ENCODE assay signal across 8 cellular contexts in genomic region chr11:66641834-66642233, GRCh38. TPM values are rescaled to one million over a fixed set of nuclear protein-coding genes. Genes with fewer than 3 reads are reported as not detected.
DNase-seq lines count a peak whose midpoint lies in the region; ATAC-seq and TF ChIP-seq lines count a peak whose summit lies in the region.

No MANE protein-coding gene starts in this region.

- H3K9ac ChIP-seq in OCI-LY1 (ENCODE audit: low read length) (no peak overlapping the region; the same call in 1 of the 2 replicates), endodermal cell (ENCODE audit: extremely low read depth, low read length, poor library complexity, severe bottlenecking) (peak overlapping the region; percentile 34)

- H3K9me3 ChIP-seq in OCI-LY1 (ENCODE audit: low read length), result no peaks in the 10 kb centered on the region
- H3K9me3 ChIP-seq in endodermal cell (ENCODE audit: control insufficient read depth, low read length), result no peaks in the 10 kb centered on the region
- H3K9me3 ChIP-seq in psoas muscle, result no peaks in the 10 kb centered on the region

- no peaks in the 10 kb centered on the region for H3K9me3 Mint-ChIP-seq in endodermal cell

- peaks cover 77% of the 10 kb centered on the region for H3K4me1 Mint-ChIP-seq in endodermal cell

- no peaks in the 10 kb centered on the region for H3K27me3 Mint-ChIP-seq in endodermal cell (ENCODE audit: insufficient read depth)

- H3K27ac ChIP-seq in OCI-LY1 (ENCODE audit: low read depth, low read length, poor library complexity, severe bottlenecking), result no peak overlapping the region
- H3K27ac ChIP-seq in endodermal cell (ENCODE audit: low read depth, low read length), result no peak overlapping the region
- H3K27ac ChIP-seq in psoas muscle, result peak overlapping the region; percentile 48

- no peak overlapping the region for H2AFZ ChIP-seq in OCI-LY1 (ENCODE audit: low read length)

- intact Hi-C loops in psoas muscle (cut with DNase I), result loop anchor here (1.0 to 5.0 kb wide), 2 partner anchors 11 to 35 kb away; partner anchors contain the start of gene RBM4B (in 2 of the 2)

- 84% methylated on average over 3 of the region's 3 CpGs; no CpG with 5 or more reads in 1 of the 2 experiments for WGBS in endodermal cell (ENCODE audit: insufficient coverage in 1 of 2, insufficient read length in 1 of 2), 2 experiments
- 16 to 25% (median 18%) methylated on average over 3 of the region's 3 CpGs for WGBS in psoas muscle, 3 donors

- peaks cover 8% of the 10 kb centered on the region for H3F3A ChIP-seq in OCI-LY1 (ENCODE audit: insufficient read depth, low read length)

- H3K4me3 ChIP-seq in OCI-LY1 (ENCODE audit: low read depth, low read length, poor library complexity, severe bottlenecking), result peak overlapping the region; percentile 96
- H3K4me3 ChIP-seq in endodermal cell (ENCODE audit: low read length), result peak overlapping the region; percentile 100
- H3K4me3 ChIP-seq in psoas muscle, result peak overlapping the region; percentile 87

- H3K36me3 Mint-ChIP-seq in endodermal cell (ENCODE audit: low read depth), result peaks cover 78% of the 10 kb centered on the region

- no peak overlapping the region for H3K27ac Mint-ChIP-seq in endodermal cell

- H3K27me3 ChIP-seq in OCI-LY1 (ENCODE audit: insufficient read depth, low read length) (no peaks in the 10 kb centered on the region), endodermal cell (ENCODE audit: control insufficient read depth, insufficient read depth, low read length, poor library complexity, severe bottlenecking) (no peaks in the 10 kb centered on the region), psoas muscle (ENCODE audit: insufficient read depth in 3 of 3, low read length in 2 of 3) (no peaks in the 10 kb centered on the region)

- DNase-seq in EL, result peak; percentile 44
- DNase-seq in endodermal cell, result no peak
- no peak for DNase-seq in psoas muscle
- no peak for DNase-seq in NCI-H526 treated with DMSO at 0.1 percent for 48 hours (lab: John Stamatoyannopoulos, UW)
- no peak for DNase-seq in NCI-H345 treated with DMSO at 0.1 percent for 48 hours (lab: John Stamatoyannopoulos, UW; ENCODE audit: unreplicated experiment)

- TF ChIP-seq CTCF in OCI-LY1 (IDR thresholded peaks at IDR 0.05; ENCODE audit: low read length) (no peak), endodermal cell (conservative IDR thresholded peaks at IDR 0.05) (no peak), psoas muscle (IDR thresholded peaks at IDR 0.05) (no peak)

- H3K79me2 ChIP-seq in OCI-LY1 (ENCODE audit: insufficient read depth, low read length), result peaks cover 86% of the 10 kb centered on the region

- H3K36me3 ChIP-seq in OCI-LY1 (ENCODE audit: insufficient read depth, low read length), result peaks cover 85% of the 10 kb centered on the region
- peaks cover 77% of the 10 kb centered on the region for H3K36me3 ChIP-seq in endodermal cell (ENCODE audit: control insufficient read depth, insufficient read depth, low read length)
- peaks cover 23 to 71% of the 10 kb centered on the region in 2 donors for H3K36me3 ChIP-seq in psoas muscle (ENCODE audit: insufficient read depth in 1 of 2, low read depth in 1 of 2)

- H3K9me2 ChIP-seq in OCI-LY1 (ENCODE audit: low read depth, low read length), result no peaks in the 10 kb centered on the region

- no peak for ATAC-seq in psoas muscle
- no peak for ATAC-seq in GM18907 (IDR thresholded peaks at IDR 0.05; ENCODE audit: unreplicated experiment)
- no peak for ATAC-seq in HG03460 (IDR thresholded peaks at IDR 0.05; ENCODE audit: unreplicated experiment)

- H3K4me2 ChIP-seq in OCI-LY1 (ENCODE audit: low read length), result peak overlapping the region; percentile 100

- H3K4me1 ChIP-seq in OCI-LY1 (ENCODE audit: insufficient read depth, low read length, severe bottlenecking) (peaks cover 51% of the 10 kb centered on the region), endodermal cell (ENCODE audit: control insufficient read depth, insufficient read depth, low read length) (peaks cover 9% of the 10 kb centered on the region), psoas muscle (peaks cover 74% of the 10 kb centered on the region)

- H4K20me1 ChIP-seq in OCI-LY1 (ENCODE audit: insufficient read depth, low read length), result peaks cover 5% of the 10 kb centered on the region; the same call in 1 of the 2 replicates

- H3K4me3 Mint-ChIP-seq in endodermal cell, result peak overlapping the region; percentile 99

RNA-seq across cellular contexts. Expression of gene RBM4, which starts 3.3 kb away (rescaled TPM):
- total RNA-seq in endodermal cell (100 to 1,000 TPM; 151 to 191 TPM), psoas muscle (10 to 100 TPM; 54.5 to 80.8 (median 66.8) TPM)
- 176 TPM for polyA plus RNA-seq in endodermal cell (2013, experiment 1 of 2)
- polyA plus RNA-seq in endodermal cell (2013, experiment 2 of 2), result 157 TPM
- 10 to 100 TPM; 54.8 to 67.4 (median 57.9) TPM for polyA plus RNA-seq in psoas muscle

RNA-seq across cellular contexts. Expression of gene RBM14, which starts 25.4 kb away (rescaled TPM):
- total RNA-seq in endodermal cell, result 100 to 1,000 TPM in 1 of 2 donors, 10 to 100 TPM in 1; 90.0 to 110 TPM
- polyA plus RNA-seq in endodermal cell (2013, experiment 1 of 2), result 49.3 TPM
- 38.8 TPM for polyA plus RNA-seq in endodermal cell (2013, experiment 2 of 2)
- 10 to 100 TPM; 21.1 to 39.3 (median 34.0) TPM for total RNA-seq in psoas muscle
- polyA plus RNA-seq in psoas muscle, result 10 to 100 TPM; 15.0 to 22.6 (median 17.6) TPM

RNA-seq across cellular contexts. Expression of gene RBM4B, which starts 35.9 kb away (rescaled TPM):
- 10 to 100 TPM; 23.3 to 28.5 TPM for total RNA-seq in endodermal cell
- polyA plus RNA-seq in endodermal cell (2013, experiment 1 of 2), result 48.4 TPM
- 41.6 TPM for polyA plus RNA-seq in endodermal cell (2013, experiment 2 of 2)
- total RNA-seq in psoas muscle, result 10 to 100 TPM in 2 of 4 donors, 1 to 10 TPM in 2; 3.6 to 11.0 (median 8.2) TPM
- polyA plus RNA-seq in psoas muscle, result 10 to 100 TPM in 1 of 3 donors, 1 to 10 TPM in 2; 8.9 to 12.8 (median 10.0) TPM

RNA-seq across cellular contexts. Expression of gene CCS, which starts 48.8 kb away (rescaled TPM):
- total RNA-seq in endodermal cell, result 10 to 100 TPM; 62.9 to 64.7 TPM
- polyA plus RNA-seq in endodermal cell (2013, experiment 1 of 2), result 58.9 TPM
- 51.7 TPM for polyA plus RNA-seq in endodermal cell (2013, experiment 2 of 2)
- total RNA-seq in psoas muscle, result 10 to 100 TPM; 10.5 to 17.0 (median 14.8) TPM
- polyA plus RNA-seq in psoas muscle, result 10 to 100 TPM; 15.2 to 22.9 (median 15.7) TPM

RNA-seq across cellular contexts. Expression of gene CCDC87, which starts 49.0 kb away (rescaled TPM):
- total RNA-seq in endodermal cell (1 to 10 TPM in 1 of 2 donors, under 1 TPM in 1; 0.84 to 1.5 TPM), psoas muscle (under 1 TPM in 3 of 4 donors, not detected in 1; 0.36 to 0.46 (median 0.36) TPM)
- 0.25 TPM for polyA plus RNA-seq in endodermal cell (2013, experiment 1 of 2)
- polyA plus RNA-seq in endodermal cell (2013, experiment 2 of 2), result 0.29 TPM
- 1 to 10 TPM in 1 of 3 donors, under 1 TPM in 2; 0.06 to 1.1 (median 0.20) TPM for polyA plus RNA-seq in psoas muscle
